1 cellular context compared by ENCODE assay signal in the genomic region with DNA sequence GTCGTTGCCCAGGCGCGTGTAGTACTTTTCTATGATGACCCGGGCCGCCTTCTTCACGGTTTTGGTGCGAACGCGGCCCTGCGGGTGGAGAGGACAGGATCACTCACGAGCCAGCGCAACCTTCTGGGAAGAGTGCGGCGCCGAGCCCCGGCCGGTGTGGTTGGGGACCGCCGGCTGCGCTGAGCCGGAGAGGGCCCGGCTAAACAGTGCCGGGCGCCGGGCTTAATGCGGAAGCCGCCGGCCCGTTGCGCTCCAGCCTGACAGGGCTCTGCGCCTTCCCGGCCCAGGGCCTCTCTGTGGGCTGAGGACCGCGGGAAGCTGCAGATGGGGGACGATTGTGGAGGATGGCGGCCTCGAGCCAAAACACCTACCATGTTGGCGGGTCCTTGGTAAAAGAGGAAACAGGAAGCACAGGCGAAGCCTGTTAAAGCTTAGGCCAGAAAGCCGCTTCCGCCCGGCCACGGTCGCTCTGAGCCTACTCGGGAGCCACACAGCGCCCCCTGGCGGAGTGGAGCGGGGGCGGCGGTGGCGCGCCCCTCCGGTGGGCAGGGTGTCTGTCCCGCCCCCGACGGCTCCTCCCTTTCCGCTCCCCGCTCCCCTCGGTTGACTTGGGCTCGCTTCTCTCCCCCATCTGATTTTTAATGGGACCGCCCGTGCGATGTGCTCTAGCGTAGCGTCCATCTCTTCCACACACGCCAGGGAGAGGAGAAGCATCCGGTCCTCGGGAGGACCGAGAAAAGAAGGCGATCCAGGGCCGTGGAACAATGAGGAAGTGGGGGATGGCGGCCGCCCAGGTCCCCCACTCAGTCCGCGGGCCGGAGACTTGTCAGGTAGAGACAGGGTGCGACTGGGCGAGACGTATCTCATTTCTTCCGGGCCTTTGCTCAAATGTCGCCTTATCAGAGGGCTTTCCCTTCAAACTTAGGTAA.
A peak's percentile ranks its signal among the peaks of the same experiment; 100 is the strongest.
TF ChIP-seq lines count a peak whose summit lies in the region.

Gene RPS17 (minus strand): TSS at position 403 of the 929 bp plus-strand sequence. CDS start 29 bp downstream, at position 374.

TF ChIP-seq in GM12878, 131 proteins besides CTCF, POLR2A, EP300 and RAD21 (continued from another document and continues in another):
- peak; percentile 58 for TF ChIP-seq REST (IDR thresholded peaks at IDR 0.05; ENCODE audit: low read depth, low read length)
- peak; percentile 76 for TF ChIP-seq DPF2 (IDR thresholded peaks at IDR 0.05)
- peak; percentile 98 for TF ChIP-seq JUND (IDR thresholded peaks at IDR 0.05; ENCODE audit: low read depth, low read length)
- TF ChIP-seq, protein P1, sequence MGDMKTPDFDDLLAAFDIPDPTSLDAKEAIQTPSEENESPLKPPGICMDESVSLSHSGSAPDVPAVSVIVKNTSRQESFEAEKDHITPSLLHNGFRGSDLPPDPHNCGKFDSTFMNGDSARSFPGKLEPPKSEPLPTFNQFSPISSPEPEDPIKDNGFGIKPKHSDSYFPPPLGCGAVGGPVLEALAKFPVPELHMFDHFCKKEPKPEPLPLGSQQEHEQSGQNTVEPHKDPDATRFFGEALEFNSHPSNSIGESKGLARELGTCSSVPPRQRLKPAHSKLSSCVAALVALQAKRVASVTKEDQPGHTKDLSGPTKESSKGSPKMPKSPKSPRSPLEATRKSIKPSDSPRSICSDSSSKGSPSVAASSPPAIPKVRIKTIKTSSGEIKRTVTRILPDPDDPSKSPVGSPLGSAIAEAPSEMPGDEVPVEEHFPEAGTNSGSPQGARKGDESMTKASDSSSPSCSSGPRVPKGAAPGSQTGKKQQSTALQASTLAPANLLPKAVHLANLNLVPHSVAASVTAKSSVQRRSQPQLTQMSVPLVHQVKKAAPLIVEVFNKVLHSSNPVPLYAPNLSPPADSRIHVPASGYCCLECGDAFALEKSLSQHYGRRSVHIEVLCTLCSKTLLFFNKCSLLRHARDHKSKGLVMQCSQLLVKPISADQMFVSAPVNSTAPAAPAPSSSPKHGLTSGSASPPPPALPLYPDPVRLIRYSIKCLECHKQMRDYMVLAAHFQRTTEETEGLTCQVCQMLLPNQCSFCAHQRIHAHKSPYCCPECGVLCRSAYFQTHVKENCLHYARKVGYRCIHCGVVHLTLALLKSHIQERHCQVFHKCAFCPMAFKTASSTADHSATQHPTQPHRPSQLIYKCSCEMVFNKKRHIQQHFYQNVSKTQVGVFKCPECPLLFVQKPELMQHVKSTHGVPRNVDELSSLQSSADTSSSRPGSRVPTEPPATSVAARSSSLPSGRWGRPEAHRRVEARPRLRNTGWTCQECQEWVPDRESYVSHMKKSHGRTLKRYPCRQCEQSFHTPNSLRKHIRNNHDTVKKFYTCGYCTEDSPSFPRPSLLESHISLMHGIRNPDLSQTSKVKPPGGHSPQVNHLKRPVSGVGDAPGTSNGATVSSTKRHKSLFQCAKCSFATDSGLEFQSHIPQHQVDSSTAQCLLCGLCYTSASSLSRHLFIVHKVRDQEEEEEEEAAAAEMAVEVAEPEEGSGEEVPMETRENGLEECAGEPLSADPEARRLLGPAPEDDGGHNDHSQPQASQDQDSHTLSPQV (IDR thresholded peaks at IDR 0.05) = peak; percentile 87; the same call in 1 of the 2 replicates
- peak; percentile 98 for TF ChIP-seq ZNF207 (IDR thresholded peaks at IDR 0.05; ENCODE audit: borderline replicate concordance)
- peak; percentile 96 for TF ChIP-seq GABPA (IDR thresholded peaks at IDR 0.05; ENCODE audit: low read depth)
- peak in 1 of 2 experiments; percentile 58; a peak in 2 of 4 replicates for TF ChIP-seq SRF (IDR thresholded peaks at IDR 0.05; ENCODE audit: low read depth in 2 of 2, low read length in 2 of 2)
- TF ChIP-seq, protein P2, sequence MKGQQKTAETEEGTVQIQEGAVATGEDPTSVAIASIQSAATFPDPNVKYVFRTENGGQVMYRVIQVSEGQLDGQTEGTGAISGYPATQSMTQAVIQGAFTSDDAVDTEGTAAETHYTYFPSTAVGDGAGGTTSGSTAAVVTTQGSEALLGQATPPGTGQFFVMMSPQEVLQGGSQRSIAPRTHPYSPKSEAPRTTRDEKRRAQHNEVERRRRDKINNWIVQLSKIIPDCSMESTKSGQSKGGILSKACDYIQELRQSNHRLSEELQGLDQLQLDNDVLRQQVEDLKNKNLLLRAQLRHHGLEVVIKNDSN (IDR thresholded peaks at IDR 0.05; ENCODE audit: borderline replicate concordance, extremely low read length, insufficient read depth, low read depth, low read length) = no peak
- TF ChIP-seq HDGF (IDR thresholded peaks at IDR 0.05) = peak; percentile 44; the same call in 1 of the 2 replicates
- TF ChIP-seq JUNB (IDR thresholded peaks at IDR 0.05) = no peak
- TF ChIP-seq CEBPB (IDR thresholded peaks at IDR 0.05; ENCODE audit: borderline replicate concordance in 1 of 2, low read depth in 2 of 2, low read length in 2 of 2) = no peak
- TF ChIP-seq POLR2AphosphoS5 (IDR thresholded peaks at IDR 0.05; ENCODE audit: low read length) = peak; percentile 100
- no peak for TF ChIP-seq YBX1 (IDR thresholded peaks at IDR 0.05)
- peak; percentile 73 for TF ChIP-seq NBN (IDR thresholded peaks at IDR 0.05)
- no peak for TF ChIP-seq KDM1A (IDR thresholded peaks at IDR 0.05; ENCODE audit: borderline replicate concordance)
- no peak for TF ChIP-seq BMI1 (IDR thresholded peaks at IDR 0.05; ENCODE audit: borderline replicate concordance)
- TF ChIP-seq SIN3A (IDR thresholded peaks at IDR 0.05; ENCODE audit: low read depth, low read length) = peak; percentile 42
- 0 out of 2 replicates have a peak, but pooled peaks have one; percentile 83 for TF ChIP-seq RCOR1 (conservative IDR thresholded peaks at IDR 0.05; ENCODE audit: low read depth, low read length)
- TF ChIP-seq NFXL1 (IDR thresholded peaks at IDR 0.05; ENCODE audit: borderline replicate concordance) = no peak
- TF ChIP-seq, protein P3, sequence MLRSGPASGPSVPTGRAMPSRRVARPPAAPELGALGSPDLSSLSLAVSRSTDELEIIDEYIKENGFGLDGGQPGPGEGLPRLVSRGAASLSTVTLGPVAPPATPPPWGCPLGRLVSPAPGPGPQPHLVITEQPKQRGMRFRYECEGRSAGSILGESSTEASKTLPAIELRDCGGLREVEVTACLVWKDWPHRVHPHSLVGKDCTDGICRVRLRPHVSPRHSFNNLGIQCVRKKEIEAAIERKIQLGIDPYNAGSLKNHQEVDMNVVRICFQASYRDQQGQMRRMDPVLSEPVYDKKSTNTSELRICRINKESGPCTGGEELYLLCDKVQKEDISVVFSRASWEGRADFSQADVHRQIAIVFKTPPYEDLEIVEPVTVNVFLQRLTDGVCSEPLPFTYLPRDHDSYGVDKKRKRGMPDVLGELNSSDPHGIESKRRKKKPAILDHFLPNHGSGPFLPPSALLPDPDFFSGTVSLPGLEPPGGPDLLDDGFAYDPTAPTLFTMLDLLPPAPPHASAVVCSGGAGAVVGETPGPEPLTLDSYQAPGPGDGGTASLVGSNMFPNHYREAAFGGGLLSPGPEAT (IDR thresholded peaks at IDR 0.05; ENCODE audit: low read depth) = peak; percentile 70
- TF ChIP-seq GATAD2B (conservative IDR thresholded peaks at IDR 0.05; ENCODE audit: low read depth) = peak; percentile 84
- no peak; the same call in none of the 2 replicates for TF ChIP-seq SMARCA5 (IDR thresholded peaks at IDR 0.05)
- TF ChIP-seq BHLHE40 (IDR thresholded peaks at IDR 0.05; ENCODE audit: borderline replicate concordance in 1 of 2, low read depth in 2 of 2, low read length in 1 of 2) = peak; percentile 88 to 90
- peak; percentile 69 for TF ChIP-seq RELA (IDR thresholded peaks at IDR 0.05; ENCODE audit: borderline replicate concordance, partially characterized antibody)
- peak; percentile 94 for TF ChIP-seq ZBTB40 (IDR thresholded peaks at IDR 0.05; ENCODE audit: borderline replicate concordance)
- TF ChIP-seq CBX3 (IDR thresholded peaks at IDR 0.05; ENCODE audit: borderline replicate concordance, low read depth) = no peak
- peak; percentile 43; the same call in 1 of the 2 replicates for TF ChIP-seq ZBTB11 (CRISPR knock-in tag; IDR thresholded peaks at IDR 0.05)
- no peak for TF ChIP-seq SUZ12 (IDR thresholded peaks at IDR 0.05; ENCODE audit: unreplicated experiment)
- TF ChIP-seq KAT2A (conservative IDR thresholded peaks at IDR 0.05; ENCODE audit: control insufficient read depth, low read depth, low read length) = peak; percentile 28; the same call in 1 of the 2 replicates
- TF ChIP-seq POU2F2 (IDR thresholded peaks at IDR 0.05; ENCODE audit: borderline replicate concordance, low read depth, low read length) = peak; percentile 90
- peak; percentile 96 for TF ChIP-seq SMAD5 (IDR thresholded peaks at IDR 0.05; ENCODE audit: low read depth)
- peak; percentile 58; the same call in 1 of the 2 replicates for TF ChIP-seq CREM (IDR thresholded peaks at IDR 0.05; ENCODE audit: low read depth)
- TF ChIP-seq HDAC2 (IDR thresholded peaks at IDR 0.05) = no peak
- no peak for TF ChIP-seq NFYA (IDR thresholded peaks at IDR 0.05; ENCODE audit: borderline replicate concordance, low read depth, low read length)
- TF ChIP-seq CBFB (IDR thresholded peaks at IDR 0.05; ENCODE audit: low read depth) = peak; percentile 84
